Comparison of ENCODE assay signal across 20 cellular contexts in the genomic region with DNA sequence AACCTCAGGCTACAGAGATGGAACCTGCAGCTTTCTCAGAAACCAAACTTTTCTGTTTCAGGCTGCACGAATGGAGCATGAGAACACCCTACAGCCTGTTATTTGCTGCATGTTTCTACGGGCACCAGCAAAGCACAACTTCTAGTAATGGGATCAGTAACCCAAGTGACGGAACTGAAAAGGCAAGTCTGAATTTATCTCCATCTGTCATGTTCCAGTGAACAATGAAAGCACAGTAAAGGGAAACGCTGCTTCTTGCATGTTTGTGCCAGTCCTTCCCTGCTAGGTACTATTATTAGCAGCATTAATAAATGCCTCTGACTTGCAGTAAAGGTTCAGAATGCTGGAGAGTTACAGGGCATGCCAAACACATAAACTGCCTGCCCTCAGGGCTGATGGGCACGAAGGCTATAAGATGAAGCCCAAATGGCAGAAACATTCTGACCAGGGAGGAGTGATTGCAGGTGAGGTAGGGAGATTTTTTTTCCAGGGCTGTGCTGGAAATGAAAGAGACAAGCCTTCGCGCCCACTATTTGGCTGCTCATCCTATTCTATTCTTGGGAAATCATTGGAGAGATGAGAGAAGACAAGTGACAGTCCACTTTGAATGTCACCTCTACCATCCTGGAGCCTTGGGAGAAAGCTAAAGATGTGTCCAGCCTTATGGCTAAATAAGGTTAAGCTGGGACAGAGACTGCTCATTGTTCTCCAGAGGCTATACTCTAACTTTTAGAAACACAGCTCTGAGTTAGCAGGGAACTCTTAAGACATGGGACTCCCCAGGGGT.
DNase-seq lines count a peak whose midpoint lies in the region; ATAC-seq, FAIRE-seq and TF ChIP-seq lines count a peak whose summit lies in the region.
"Had no signal": no experiment of that assay in that cellular context is flagged by ENCODE, and none has a peak within 500 bp of the region (broad histone marks: within the 10 kb centered on the region; RNA-seq: fewer than 3 reads in every experiment).

No MANE protein-coding gene starts in this region.

- POLR2A ChIA-PET in MCF 10A (lab: Yijun Ruan, JAX) (interaction anchor here (0.6 to 4.0 kb wide), 12 partner anchors 27 to 420 kb away, joined by 3 to 19 read pairs (median 4); no protein-coding TSS in a partner anchor), SK-N-SH (lab: Yijun Ruan, JAX) (no interaction called here)

- H3K9ac ChIP-seq in keratinocyte (ENCODE audit: control insufficient read depth, extremely low read depth, insufficient read depth, low read length) (peak overlapping the region; percentile 34), SK-N-SH (no peak overlapping the region)

- H3K27ac Mint-ChIP-seq in activated naive CD8-positive, alpha-beta T cell: peak overlapping the region; percentile 1
- no peak overlapping the region for H3K27ac Mint-ChIP-seq in activated naive CD8-positive, alpha-beta T cell treated with anti-CD3 and anti-CD28 coated beads, Interleukin-2, amount 50 U/mL, for 24 hours
- peak overlapping the region; percentile 66 for H3K27ac Mint-ChIP-seq in MCF 10A (ENCODE audit: low read depth, unreplicated experiment)
- H3K27ac Mint-ChIP-seq: CD14-positive monocyte; natural killer cell treated with Interleukin-12 subunit alpha and Interleukin-12 subunit beta and Interleukin-15 and Interleukin-18, amount 100 ng/mL, for 72 hours; progenitor cell of endocrine pancreas had no signal

- peaks cover 9% of the 10 kb centered on the region for H3K4me1 Mint-ChIP-seq in activated naive CD8-positive, alpha-beta T cell (ENCODE audit: low read depth)
- no peaks in the 10 kb centered on the region for H3K4me1 Mint-ChIP-seq in activated naive CD8-positive, alpha-beta T cell treated with anti-CD3 and anti-CD28 coated beads, Interleukin-2, amount 50 U/mL, for 24 hours
- peaks cover 28% of the 10 kb centered on the region for H3K4me1 Mint-ChIP-seq in MCF 10A (ENCODE audit: insufficient read depth, unreplicated experiment)

- H3K4me1 ChIP-seq in keratinocyte (ENCODE audit: control insufficient read depth, extremely low read depth, insufficient read depth, low read length) (peaks cover 28% of the 10 kb centered on the region), thymus (ENCODE audit: control insufficient read depth, insufficient read depth, low read length) (peaks cover 8% of the 10 kb centered on the region), SK-N-SH (ENCODE audit: control insufficient read depth in 1 of 2, insufficient read depth in 2 of 2, low read depth in 1 of 2, low read length in 1 of 2) (peaks cover 0 to 4% of the 10 kb centered on the region in 2 experiments; a peak in 1 of 4 replicates)
- H3K4me1 ChIP-seq: upper lobe of right lung had no signal

- no peaks in the 10 kb centered on the region for H3K9me1 ChIP-seq in keratinocyte (ENCODE audit: control insufficient read depth, extremely low read depth, insufficient read depth, low read length)

- FAIRE-seq in keratinocyte (lab: Jason Lieb, UNC): peak; percentile 93
- FAIRE-seq: A204.1, endothelial cell of umbilical vein had no signal

- TF ChIP-seq RAD21 in SK-N-SH (IDR thresholded peaks at IDR 0.05; ENCODE audit: low read length): no peak

- H3K4me3 ChIP-seq in keratinocyte (ENCODE audit: control insufficient read depth in 2 of 3, extremely low read depth in 1 of 3, insufficient read depth in 2 of 3, low read depth in 1 of 3, low read length in 3 of 3): peak overlapping the region in 2 of 3 experiments; percentile 39 to 47
- H3K4me3 ChIP-seq in thymus (ENCODE audit: low read length): no peak overlapping the region
- no peak overlapping the region for H3K4me3 ChIP-seq in SK-N-SH (ENCODE audit: low read depth in 2 of 2, low read length in 1 of 2)
- H3K4me3 ChIP-seq: coronary artery, upper lobe of right lung had no signal

- H3K9me3 ChIP-seq in keratinocyte (ENCODE audit: control insufficient read depth, low read depth, low read length) (no peaks in the 10 kb centered on the region), thymus (ENCODE audit: control insufficient read depth) (no peaks in the 10 kb centered on the region), SK-N-SH (no peaks in the 10 kb centered on the region)
- H3K9me3 ChIP-seq: upper lobe of right lung had no signal

- H3K27ac ChIP-seq in keratinocyte (ENCODE audit: control insufficient read depth, insufficient read depth, low read length) (peak overlapping the region; percentile 46), thymus (ENCODE audit: low read depth) (peak overlapping the region; percentile 58), SK-N-SH (ENCODE audit: low read depth in 2 of 2, low read length in 1 of 2) (no peak overlapping the region)
- H3K27ac ChIP-seq: coronary artery, upper lobe of right lung had no signal

- CTCF ChIA-PET in MCF 10A (lab: Yijun Ruan, JAX): interaction anchor here (1.0 to 1.9 kb wide), 5 partner anchors 27 to 281 kb away, joined by 3 to 5 read pairs (median 5); no protein-coding TSS in a partner anchor
- CTCF ChIA-PET in SK-N-SH (lab: Yijun Ruan, JAX): no interaction called here

- dilution Hi-C loops in keratinocyte (cut with MboI; ENCODE audit: extremely low pct_ligation_motif_present, low sequenced_read_pairs): no loop called here

- no peak overlapping the region for H3K4me3 Mint-ChIP-seq in activated naive CD8-positive, alpha-beta T cell
- no peak overlapping the region for H3K4me3 Mint-ChIP-seq in activated naive CD8-positive, alpha-beta T cell treated with anti-CD3 and anti-CD28 coated beads, Interleukin-2, amount 50 U/mL, for 24 hours
- H3K4me3 Mint-ChIP-seq in MCF 10A (ENCODE audit: unreplicated experiment): no peak overlapping the region
- H3K4me3 Mint-ChIP-seq: CD14-positive monocyte; natural killer cell treated with Interleukin-12 subunit alpha and Interleukin-12 subunit beta and Interleukin-15 and Interleukin-18, amount 100 ng/mL, for 72 hours had no signal

- ATAC-seq in activated naive CD8-positive, alpha-beta T cell treated with anti-CD3 and anti-CD28 coated beads, Interleukin-2, amount 50 U/mL, for 24 hours: no peak
- ATAC-seq: natural killer cell treated with Interleukin-12 subunit alpha and Interleukin-12 subunit beta and Interleukin-15 and Interleukin-18, amount 100 ng/mL, for 72 hours; Panc1; upper lobe of right lung had no signal

- peak overlapping the region; percentile 77 for H3K4me2 ChIP-seq in keratinocyte (ENCODE audit: control insufficient read depth, extremely low read depth, insufficient read depth, low read depth, low read length)
- no peak overlapping the region for H3K4me2 ChIP-seq in SK-N-SH

- H2AFZ ChIP-seq in keratinocyte (ENCODE audit: control insufficient read depth, low read length) (peak overlapping the region; percentile 28), SK-N-SH (ENCODE audit: low read depth) (no peak overlapping the region)

- TF ChIP-seq CTCF in MCF 10A (IDR thresholded peaks at IDR 0.05; ENCODE audit: unreplicated experiment) (no peak), keratinocyte (optimal IDR thresholded peaks at IDR 0.05 in 1 of 3, IDR thresholded peaks at IDR 0.05 in 1 of 3, conservative IDR thresholded peaks at IDR 0.05 in 1 of 3; ENCODE audit: extremely low read depth in 1 of 3, insufficient read depth in 2 of 3, low read length in 3 of 3) (peak in 1 of 3 experiments; percentile 26), SK-N-SH (IDR thresholded peaks at IDR 0.05) (no peak)

- no peaks in the 10 kb centered on the region for H3K27me3 ChIP-seq in keratinocyte (ENCODE audit: control insufficient read depth, extremely low read depth, insufficient read depth, low read length)
- no peaks in the 10 kb centered on the region for H3K27me3 ChIP-seq in thymus (ENCODE audit: control insufficient read depth, insufficient read depth)
- no peaks in the 10 kb centered on the region for H3K27me3 ChIP-seq in SK-N-SH (ENCODE audit: insufficient read depth)
- H3K27me3 ChIP-seq: upper lobe of right lung had no signal

- intact Hi-C loops in MCF 10A (cut with micrococcal nuclease): no loop called here

- TF ChIP-seq EP300 in SK-N-SH (IDR thresholded peaks at IDR 0.05; ENCODE audit: borderline replicate concordance in 1 of 2, low read depth in 1 of 2, low read length in 1 of 2): no peak

- H3K27me3 Mint-ChIP-seq in activated naive CD8-positive, alpha-beta T cell: peaks cover 1% of the 10 kb centered on the region
- H3K27me3 Mint-ChIP-seq in activated naive CD8-positive, alpha-beta T cell treated with anti-CD3 and anti-CD28 coated beads, Interleukin-2, amount 50 U/mL, for 24 hours: no peaks in the 10 kb centered on the region
- no peaks in the 10 kb centered on the region for H3K27me3 Mint-ChIP-seq in MCF 10A (ENCODE audit: insufficient read depth, unreplicated experiment)

- H4K20me1 ChIP-seq in keratinocyte (ENCODE audit: control insufficient read depth, extremely low read depth, insufficient read depth, low read length): no peaks in the 10 kb centered on the region
- no peaks in the 10 kb centered on the region for H4K20me1 ChIP-seq in SK-N-SH (ENCODE audit: insufficient read depth)

- no peak for DNase-seq in activated naive CD8-positive, alpha-beta T cell treated with anti-CD3 and anti-CD28 coated beads, Interleukin-2, amount 50 U/mL, for 24 hours
- DNase-seq in MCF 10A (ENCODE audit: unreplicated experiment) (no peak), keratinocyte (ENCODE audit: low read depth, low spot score) (peak; percentile 33), NCI-H748 (lab: John Stamatoyannopoulos, UW; ENCODE audit: unreplicated experiment) (no peak), HuH-7.5 (ENCODE audit: low spot score) (no peak), SK-N-SH (no peak)
- DNase-seq: activated CD4-positive, alpha-beta T cell treated with anti-CD3 and anti-CD28 coated beads for 48 hours; DMS79; NCI-H1930; NCI-H526 treated with DMSO at 0.1 percent for 48 hours; upper lobe of right lung had no signal

- H3K9me3 Mint-ChIP-seq in activated naive CD8-positive, alpha-beta T cell (ENCODE audit: low read depth): peaks cover 5% of the 10 kb centered on the region
- peaks cover 5% of the 10 kb centered on the region for H3K9me3 Mint-ChIP-seq in activated naive CD8-positive, alpha-beta T cell treated with anti-CD3 and anti-CD28 coated beads, Interleukin-2, amount 50 U/mL, for 24 hours
- peaks cover 7% of the 10 kb centered on the region for H3K9me3 Mint-ChIP-seq in MCF 10A (ENCODE audit: unreplicated experiment)
- H3K9me3 Mint-ChIP-seq: natural killer cell treated with Interleukin-12 subunit alpha and Interleukin-12 subunit beta and Interleukin-15 and Interleukin-18, amount 100 ng/mL, for 72 hours had no signal

- no peaks in the 10 kb centered on the region for H3F3A ChIP-seq in SK-N-SH (replicated peaks; ENCODE audit: insufficient read depth)

- no peaks in the 10 kb centered on the region for H3K9me2 ChIP-seq in SK-N-SH

- H3K36me3 ChIP-seq in keratinocyte (ENCODE audit: control insufficient read depth in 2 of 2, extremely low read depth in 1 of 2, insufficient read depth in 2 of 2, low read length in 2 of 2): no peaks in the 10 kb centered on the region
- no peaks in the 10 kb centered on the region for H3K36me3 ChIP-seq in thymus (ENCODE audit: control insufficient read depth, insufficient read depth)
- no peaks in the 10 kb centered on the region for H3K36me3 ChIP-seq in SK-N-SH (replicated peaks in 1 of 2; ENCODE audit: control insufficient read depth in 1 of 2, insufficient read depth in 2 of 2, low read length in 1 of 2)
- H3K36me3 ChIP-seq: upper lobe of right lung had no signal

- H3K79me2 ChIP-seq in keratinocyte (ENCODE audit: control insufficient read depth, insufficient read depth, low read length): no peaks in the 10 kb centered on the region
- no peaks in the 10 kb centered on the region for H3K79me2 ChIP-seq in SK-N-SH (ENCODE audit: insufficient read depth)

- 88% methylated on average over 7 of the region's 7 CpGs for WGBS in thymus
- 51% methylated on average over 7 of the region's 7 CpGs for WGBS in SK-N-SH (ENCODE audit: low lambda C conversion rate)

- peaks cover 3% of the 10 kb centered on the region for H3K36me3 Mint-ChIP-seq in activated naive CD8-positive, alpha-beta T cell
- no peaks in the 10 kb centered on the region for H3K36me3 Mint-ChIP-seq in activated naive CD8-positive, alpha-beta T cell treated with anti-CD3 and anti-CD28 coated beads, Interleukin-2, amount 50 U/mL, for 24 hours (ENCODE audit: low read depth)
- peaks cover 6% of the 10 kb centered on the region for H3K36me3 Mint-ChIP-seq in MCF 10A (ENCODE audit: insufficient read depth, unreplicated experiment)
- H3K36me3 Mint-ChIP-seq: CD14-positive monocyte; natural killer cell treated with Interleukin-12 subunit alpha and Interleukin-12 subunit beta and Interleukin-15 and Interleukin-18, amount 100 ng/mL, for 72 hours had no signal

- no TSS peak for BruUV-seq in MCF 10A (replicated peaks; lab: Mats Ljungman, UMichigan)

Comparison
In these comparisons a context has a peak if more than half of its experiments do, and no peak if none do; other contexts are left out.
1. H3K27ac ChIP-seq: peak in keratinocyte (single experiment) and thymus (single experiment); none in SK-N-SH (0 of 2).
2. H3K4me3 ChIP-seq: peak in keratinocyte (2 of 3); none in thymus (single experiment) and SK-N-SH (0 of 2).